Comparison of ENCODE assay signal across 11 cellular contexts in genomic region chr18:48743046-48743445, GRCh38.
DNase-seq lines count a peak whose midpoint lies in the region; ATAC-seq and TF ChIP-seq lines count a peak whose summit lies in the region.
"Had no signal": no experiment of that assay in that cellular context is flagged by ENCODE, and none has a peak within 500 bp of the region (broad histone marks: within the 10 kb centered on the region; RNA-seq: fewer than 3 reads in every experiment).

No MANE protein-coding gene starts in this region.

- H3K27me3 Mint-ChIP-seq in naive thymus-derived CD4-positive, alpha-beta T cell: peaks cover 0 to 4% (median 0%) of the 10 kb centered on the region in 5 donors
- H3K27me3 Mint-ChIP-seq in glutamatergic neuron (ENCODE audit: unreplicated experiment): peaks cover 14% of the 10 kb centered on the region
- H3K27me3 Mint-ChIP-seq: stimulated activated naive B cell treated with anti-CD40 and anti-IgM and Interleukin-4, amounts not matched to agents 10 μg/mL and 1 μg/mL and 100 μg/mL, for 72 hours had no signal

- no peaks in the 10 kb centered on the region for H3K4me1 ChIP-seq in naive thymus-derived CD4-positive, alpha-beta T cell (ENCODE audit: control insufficient read depth in 2 of 2, insufficient read depth in 2 of 2, low read length in 2 of 2)

- no peak overlapping the region for H3K4me3 Mint-ChIP-seq in naive thymus-derived CD4-positive, alpha-beta T cell
- no peak overlapping the region for H3K4me3 Mint-ChIP-seq in glutamatergic neuron (ENCODE audit: unreplicated experiment)
- H3K4me3 Mint-ChIP-seq: stimulated activated naive B cell treated with anti-CD40 and anti-IgM and Interleukin-4, amounts not matched to agents 10 μg/mL and 1 μg/mL and 100 μg/mL, for 72 hours had no signal

- no peaks in the 10 kb centered on the region for H3K27me3 ChIP-seq in naive thymus-derived CD4-positive, alpha-beta T cell (ENCODE audit: control insufficient read depth in 2 of 2, insufficient read depth in 2 of 2, low read length in 2 of 2)
- H3K27me3 ChIP-seq: BLaER1 treated with 17β-estradiol and CSF1 and Interleukin-3, amounts not matched to agents 10 nM and 100 nM had no signal

- no peak overlapping the region for H3K27ac Mint-ChIP-seq in naive thymus-derived CD4-positive, alpha-beta T cell
- H3K27ac Mint-ChIP-seq in glutamatergic neuron (ENCODE audit: unreplicated experiment): no peak overlapping the region
- H3K27ac Mint-ChIP-seq: stimulated activated naive B cell treated with anti-CD40 and anti-IgM and Interleukin-4, amounts not matched to agents 10 μg/mL and 1 μg/mL and 100 μg/mL, for 72 hours had no signal

- no peaks in the 10 kb centered on the region for H3K9me3 Mint-ChIP-seq in naive thymus-derived CD4-positive, alpha-beta T cell
- peaks cover 12% of the 10 kb centered on the region for H3K9me3 Mint-ChIP-seq in glutamatergic neuron (ENCODE audit: unreplicated experiment)
- H3K9me3 Mint-ChIP-seq: stimulated activated naive B cell treated with anti-CD40 and anti-IgM and Interleukin-4, amounts not matched to agents 10 μg/mL and 1 μg/mL and 100 μg/mL, for 72 hours had no signal

- TF ChIP-seq CTCF in AG09319 (IDR thresholded peaks at IDR 0.05; ENCODE audit: low read depth, low read length) (no peak), RWPE1 (conservative IDR thresholded peaks at IDR 0.05; ENCODE audit: low read depth) (no peak), glutamatergic neuron (IDR thresholded peaks at IDR 0.05; ENCODE audit: partially characterized antibody, unreplicated experiment) (no peak)

- CTCF ChIA-PET in RWPE1 (lab: Yijun Ruan, JAX): no interaction called here
- CTCF ChIA-PET in naive thymus-derived CD4-positive, alpha-beta T cell (lab: Charles Lee): no interaction called here

- peak; percentile 64 for ATAC-seq in naive thymus-derived CD4-positive, alpha-beta T cell
- ATAC-seq: stimulated activated naive B cell treated with anti-CD40 and anti-IgM and Interleukin-4, amounts not matched to agents 10 μg/mL and 1 μg/mL and 100 μg/mL, for 72 hours had no signal

- intact Hi-C loops in naive thymus-derived CD4-positive, alpha-beta T cell (cut with micrococcal nuclease): no loop called here

- POLR2A ChIA-PET in RWPE1 (lab: Yijun Ruan, JAX; ENCODE audit: low non-redundant PET): no interaction called here
- POLR2A ChIA-PET in naive thymus-derived CD4-positive, alpha-beta T cell (lab: Charles Lee): no interaction called here

- peak; percentile 69 for DNase-seq in AG09319 (ENCODE audit: extremely low read depth, low read depth)
- no peak for DNase-seq in RWPE1 (ENCODE audit: low spot score)
- peak; percentile 94 for DNase-seq in fibroblast of peridontal ligament (ENCODE audit: extremely low read depth)
- no peak for DNase-seq in naive thymus-derived CD4-positive, alpha-beta T cell
- DNase-seq in glutamatergic neuron: no peak
- no peak for DNase-seq in NCI-H1436 (lab: John Stamatoyannopoulos, UW)
- no peak for DNase-seq in kidney glomerular epithelial cell (lab: John Stamatoyannopoulos, UW)
- DNase-seq in activated CD8-positive, alpha-beta memory T cell treated with anti-CD3 and anti-CD28 coated beads, Interleukin-2, amount 50 U/mL, for 4 hours: no peak
- DNase-seq: NCI-H1048; stimulated activated naive B cell treated with anti-CD40 and anti-IgM and Interleukin-4, amounts not matched to agents 10 μg/mL and 1 μg/mL and 100 μg/mL, for 72 hours had no signal

- peaks cover 0 to 1% (median 0%) of the 10 kb centered on the region in 7 donors for H3K4me1 Mint-ChIP-seq in naive thymus-derived CD4-positive, alpha-beta T cell
- peaks cover 4% of the 10 kb centered on the region for H3K4me1 Mint-ChIP-seq in glutamatergic neuron (ENCODE audit: low read depth, unreplicated experiment)
- H3K4me1 Mint-ChIP-seq: stimulated activated naive B cell treated with anti-CD40 and anti-IgM and Interleukin-4, amounts not matched to agents 10 μg/mL and 1 μg/mL and 100 μg/mL, for 72 hours had no signal

- H3K9me3 ChIP-seq in naive thymus-derived CD4-positive, alpha-beta T cell (ENCODE audit: control insufficient read depth in 2 of 3, low read length in 3 of 3): no peaks in the 10 kb centered on the region
- H3K9me3 ChIP-seq: BLaER1 treated with 17β-estradiol and CSF1 and Interleukin-3, amounts not matched to agents 10 nM and 100 nM had no signal

- no peaks in the 10 kb centered on the region for H3K36me3 ChIP-seq in naive thymus-derived CD4-positive, alpha-beta T cell (ENCODE audit: control insufficient read depth in 2 of 3, insufficient read depth in 3 of 3, low read length in 3 of 3)

- no peaks in the 10 kb centered on the region for H3K36me3 Mint-ChIP-seq in naive thymus-derived CD4-positive, alpha-beta T cell
- H3K36me3 Mint-ChIP-seq in glutamatergic neuron (ENCODE audit: unreplicated experiment): peaks cover 4% of the 10 kb centered on the region
- H3K36me3 Mint-ChIP-seq: stimulated activated naive B cell treated with anti-CD40 and anti-IgM and Interleukin-4, amounts not matched to agents 10 μg/mL and 1 μg/mL and 100 μg/mL, for 72 hours had no signal

- peak overlapping the region; percentile 20 for H3K27ac ChIP-seq in RWPE1
- no peak overlapping the region for H3K27ac ChIP-seq in naive thymus-derived CD4-positive, alpha-beta T cell (ENCODE audit: low read depth, low read length)
- H3K27ac ChIP-seq: BLaER1 treated with 17β-estradiol and CSF1 and Interleukin-3, amounts not matched to agents 10 nM and 100 nM had no signal

- no peak overlapping the region for H3K4me3 ChIP-seq in naive thymus-derived CD4-positive, alpha-beta T cell (ENCODE audit: low read length)
- H3K4me3 ChIP-seq: BLaER1 treated with 17β-estradiol and CSF1 and Interleukin-3, amounts not matched to agents 10 nM and 100 nM had no signal

Comparison
In these comparisons a context has a peak if more than half of its experiments do, and no peak if none do; other contexts are left out.
1. DNase-seq: peak in AG09319 (single experiment) and fibroblast of peridontal ligament (single experiment); none in RWPE1 (single experiment), naive thymus-derived CD4-positive, alpha-beta T cell (0 of 9), glutamatergic neuron (single experiment), NCI-H1436 (single experiment), kidney glomerular epithelial cell (single experiment) and activated CD8-positive, alpha-beta memory T cell treated with anti-CD3 and anti-CD28 coated beads, Interleukin-2, amount 50 U/mL, for 4 hours (single experiment).